21 cellular contexts compared by ENCODE assay signal in the genomic region with DNA sequence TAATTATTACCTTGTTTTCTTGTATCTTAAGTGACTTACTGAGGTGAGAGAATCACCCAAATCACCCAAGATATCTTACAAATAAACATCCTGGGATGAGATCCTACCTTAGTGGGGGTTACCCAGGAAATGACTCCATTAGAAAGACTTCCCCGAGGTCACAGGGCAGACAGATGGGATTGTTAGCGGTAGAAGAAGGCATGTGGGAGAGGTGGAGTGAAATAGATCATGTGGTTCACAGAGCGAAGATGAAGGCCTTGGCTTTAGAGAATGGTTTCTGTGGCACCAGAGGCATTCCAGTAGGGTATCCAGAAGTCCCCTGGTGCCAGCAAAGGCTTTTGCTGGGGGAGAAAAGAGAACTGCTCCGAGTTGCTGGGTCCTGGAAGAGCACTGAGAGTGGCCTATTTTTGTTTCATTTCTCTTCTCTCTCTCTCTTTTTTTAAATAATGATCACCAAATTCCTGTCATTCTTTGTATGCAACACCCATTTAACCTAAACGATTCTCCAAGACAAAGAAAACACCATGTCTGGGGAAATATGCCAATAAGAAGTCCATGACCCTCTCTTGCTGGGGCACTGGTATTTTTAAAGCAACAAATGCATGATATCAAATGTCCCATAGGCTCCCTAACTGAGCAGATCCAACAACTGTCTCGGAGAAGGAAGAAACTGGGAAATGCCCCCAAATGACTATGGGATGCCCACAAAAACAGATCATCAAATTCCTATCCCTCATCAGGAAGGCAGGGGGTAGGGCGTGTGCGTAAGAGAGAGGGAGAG.
A peak's percentile ranks its signal among the peaks of the same experiment; 100 is the strongest.
DNase-seq lines count a peak whose midpoint lies in the region; ATAC-seq and TF ChIP-seq lines count a peak whose summit lies in the region.
"Had no signal": no experiment of that assay in that cellular context is flagged by ENCODE, and none has a peak within 500 bp of the region (broad histone marks: within the 10 kb centered on the region; RNA-seq: fewer than 3 reads in every experiment).

No MANE protein-coding gene starts in this region.

- no peaks in the 10 kb centered on the region for H3K9me3 ChIP-seq in SK-N-SH
- peaks cover 4% of the 10 kb centered on the region for H3K9me3 ChIP-seq in adipocyte (ENCODE audit: control insufficient read depth, low read length)
- H3K9me3 ChIP-seq in aorta (ENCODE audit: control insufficient read depth, low read length): no peaks in the 10 kb centered on the region
- no peaks in the 10 kb centered on the region for H3K9me3 ChIP-seq in tibial artery
- H3K9me3 ChIP-seq: Caco-2, heart left ventricle, left ventricle myocardium inferior, sigmoid colon had no signal

- H3K4me1 ChIP-seq in SK-N-SH (ENCODE audit: control insufficient read depth in 1 of 2, insufficient read depth in 2 of 2, low read depth in 1 of 2, low read length in 1 of 2) (peaks cover 6 to 18% of the 10 kb centered on the region in 2 experiments; a peak in 3 of 4 replicates), adipocyte (ENCODE audit: control insufficient read depth, insufficient read depth, low read length) (no peaks in the 10 kb centered on the region), aorta (ENCODE audit: control insufficient read depth in 1 of 2, insufficient read depth in 2 of 2, low read length in 2 of 2) (no peaks in the 10 kb centered on the region), tibial artery (peaks cover 0 to 16% (median 10%) of the 10 kb centered on the region in 4 donors)
- H3K4me1 ChIP-seq: Caco-2, heart left ventricle, left ventricle myocardium inferior, sigmoid colon had no signal

- CTCF ChIA-PET in SK-N-SH (lab: Yijun Ruan, JAX): no interaction called here

- intact Hi-C loops in aorta (cut with DNase I) (no loop called here), tibial artery (cut with DNase I; ENCODE audit: low total_unique reads) (no loop called here)

- ATAC-seq in SK-N-SH treated with all-trans-retinoic acid at 6 μM for 48 hours: no peak; the same call in 1 of the 3 replicates
- ATAC-seq in aorta (ENCODE audit: low FRiP score): no peak
- ATAC-seq: activated CD8-positive, alpha-beta memory T cell treated with anti-CD3 and anti-CD28 coated beads, Interleukin-2, amount 10 ng/mL, durations not matched to agents 7 days and 5 days; heart left ventricle; stimulated activated effector memory CD8-positive, alpha-beta T cell treated with anti-CD3 and anti-CD28 coated beads, Interleukin-12 subunit alpha, Interleukin-12 subunit beta, amount 100 ng/mL, for 72 hours had no signal

- no peak for DNase-seq in SK-N-SH
- DNase-seq in adipocyte (ENCODE audit: low read depth): peak; percentile 69
- no peak for DNase-seq in glutamatergic neuron
- no peak for DNase-seq in aorta
- DNase-seq in NCI-H82 (lab: John Stamatoyannopoulos, UW): no peak
- DNase-seq in tibial artery: no peak
- DNase-seq in NCI-H446 (lab: John Stamatoyannopoulos, UW): no peak
- DNase-seq: activated CD8-positive, alpha-beta memory T cell treated with anti-CD3 and anti-CD28 coated beads, Interleukin-2, amount 10 ng/mL, durations not matched to agents 7 days and 5 days; activated naive CD4-positive, alpha-beta T cell treated with anti-CD3 and anti-CD28 coated beads for 36 hours; Caco-2; heart left ventricle; left ventricle myocardium inferior; NCI-H1092; sigmoid colon; stimulated activated CD4-positive, alpha-beta T cell treated with anti-CD3 and anti-CD28 coated beads, Interleukin-4, amount 100 ng/mL, for 4 hours had no signal

- H3K79me2 ChIP-seq in SK-N-SH (ENCODE audit: insufficient read depth): no peaks in the 10 kb centered on the region

- no peaks in the 10 kb centered on the region for H3K27me3 Mint-ChIP-seq in glutamatergic neuron (ENCODE audit: unreplicated experiment)
- H3K27me3 Mint-ChIP-seq: activated CD8-positive, alpha-beta memory T cell treated with anti-CD3 and anti-CD28 coated beads, Interleukin-2, amount 10 ng/mL, durations not matched to agents 7 days and 5 days; central memory CD8-positive, alpha-beta T cell had no signal

- peak overlapping the region; percentile 1 for H3K27ac Mint-ChIP-seq in glutamatergic neuron (ENCODE audit: unreplicated experiment)
- H3K27ac Mint-ChIP-seq: activated CD8-positive, alpha-beta memory T cell treated with anti-CD3 and anti-CD28 coated beads, Interleukin-2, amount 10 ng/mL, durations not matched to agents 7 days and 5 days; activated naive CD4-positive, alpha-beta T cell treated with anti-CD3 and anti-CD28 coated beads for 36 hours; natural killer cell treated with Interleukin-12 subunit alpha and Interleukin-12 subunit beta and Interleukin-15 and Interleukin-18, amount 100 ng/mL, for 72 hours; stimulated activated effector memory CD8-positive, alpha-beta T cell treated with anti-CD3 and anti-CD28 coated beads, Interleukin-12 subunit alpha, Interleukin-12 subunit beta, amount 100 ng/mL, for 72 hours had no signal

- H3K36me3 ChIP-seq in SK-N-SH (replicated peaks in 1 of 2; ENCODE audit: control insufficient read depth in 1 of 2, insufficient read depth in 2 of 2, low read length in 1 of 2) (no peaks in the 10 kb centered on the region), adipocyte (ENCODE audit: control insufficient read depth, insufficient read depth, low read length, severe bottlenecking) (no peaks in the 10 kb centered on the region), aorta (ENCODE audit: control insufficient read depth in 1 of 2, insufficient read depth in 2 of 2, low read length in 1 of 2) (no peaks in the 10 kb centered on the region), tibial artery (no peaks in the 10 kb centered on the region)
- H3K36me3 ChIP-seq: heart left ventricle, left ventricle myocardium inferior, sigmoid colon had no signal

- H2AFZ ChIP-seq in SK-N-SH (ENCODE audit: low read depth): 0 out of 2 replicates have a peak overlapping the region, but pooled peaks have one; percentile 4

- POLR2A ChIA-PET in SK-N-SH (lab: Yijun Ruan, JAX): no interaction called here

- peaks cover 13% of the 10 kb centered on the region for H3K4me1 Mint-ChIP-seq in glutamatergic neuron (ENCODE audit: low read depth, unreplicated experiment)
- H3K4me1 Mint-ChIP-seq: activated CD8-positive, alpha-beta memory T cell treated with anti-CD3 and anti-CD28 coated beads, Interleukin-2, amount 10 ng/mL, durations not matched to agents 7 days and 5 days; central memory CD8-positive, alpha-beta T cell; stimulated activated effector memory CD8-positive, alpha-beta T cell treated with anti-CD3 and anti-CD28 coated beads, Interleukin-12 subunit alpha, Interleukin-12 subunit beta, amount 100 ng/mL, for 72 hours had no signal

- no peaks in the 10 kb centered on the region for H3K27me3 ChIP-seq in SK-N-SH (ENCODE audit: insufficient read depth)
- no peaks in the 10 kb centered on the region for H3K27me3 ChIP-seq in adipocyte (replicated peaks; ENCODE audit: control insufficient read depth, insufficient read depth, low read length)
- no peaks in the 10 kb centered on the region for H3K27me3 ChIP-seq in aorta (ENCODE audit: control insufficient read depth in 1 of 2, insufficient read depth in 2 of 2, low read length in 1 of 2)
- H3K27me3 ChIP-seq in tibial artery: no peaks in the 10 kb centered on the region
- H3K27me3 ChIP-seq: heart left ventricle, sigmoid colon had no signal

- H3K9me2 ChIP-seq in SK-N-SH: no peaks in the 10 kb centered on the region

- peak overlapping the region; percentile 16 for H3K4me3 Mint-ChIP-seq in glutamatergic neuron (ENCODE audit: unreplicated experiment)
- H3K4me3 Mint-ChIP-seq: activated CD8-positive, alpha-beta memory T cell treated with anti-CD3 and anti-CD28 coated beads, Interleukin-2, amount 10 ng/mL, durations not matched to agents 7 days and 5 days; activated naive CD4-positive, alpha-beta T cell treated with anti-CD3 and anti-CD28 coated beads for 36 hours; central memory CD8-positive, alpha-beta T cell; natural killer cell treated with Interleukin-12 subunit alpha and Interleukin-12 subunit beta and Interleukin-15 and Interleukin-18, amount 100 ng/mL, for 72 hours; stimulated activated effector memory CD8-positive, alpha-beta T cell treated with anti-CD3 and anti-CD28 coated beads, Interleukin-12 subunit alpha, Interleukin-12 subunit beta, amount 100 ng/mL, for 72 hours had no signal

- H3F3A ChIP-seq in SK-N-SH (replicated peaks; ENCODE audit: insufficient read depth): no peaks in the 10 kb centered on the region

- H3K36me3 Mint-ChIP-seq in glutamatergic neuron (ENCODE audit: unreplicated experiment): no peaks in the 10 kb centered on the region
- H3K36me3 Mint-ChIP-seq: activated CD8-positive, alpha-beta memory T cell treated with anti-CD3 and anti-CD28 coated beads, Interleukin-2, amount 10 ng/mL, durations not matched to agents 7 days and 5 days; natural killer cell treated with Interleukin-12 subunit alpha and Interleukin-12 subunit beta and Interleukin-15 and Interleukin-18, amount 100 ng/mL, for 72 hours; stimulated activated effector memory CD8-positive, alpha-beta T cell treated with anti-CD3 and anti-CD28 coated beads, Interleukin-12 subunit alpha, Interleukin-12 subunit beta, amount 100 ng/mL, for 72 hours had no signal

- no peak for TF ChIP-seq CTCF in SK-N-SH (IDR thresholded peaks at IDR 0.05)
- TF ChIP-seq CTCF in glutamatergic neuron (IDR thresholded peaks at IDR 0.05; ENCODE audit: partially characterized antibody, unreplicated experiment): no peak
- TF ChIP-seq CTCF in tibial artery (IDR thresholded peaks at IDR 0.05): no peak

- H3K27ac ChIP-seq in SK-N-SH (ENCODE audit: low read depth in 2 of 2, low read length in 1 of 2) (peak overlapping the region in 1 of 2 experiments; percentile 15; a peak in 1 of 4 replicates), aorta (ENCODE audit: low read depth in 1 of 2, low read length in 2 of 2) (no peak overlapping the region), tibial artery (peak overlapping the region in 1 of 2 donors; percentile 29)
- H3K27ac ChIP-seq: 22Rv1, heart left ventricle, left ventricle myocardium inferior, sigmoid colon, VCaP had no signal

- H4K20me1 ChIP-seq in SK-N-SH (ENCODE audit: insufficient read depth): no peaks in the 10 kb centered on the region

- H3K4me2 ChIP-seq in SK-N-SH: peak overlapping the region; percentile 52

- H3K9ac ChIP-seq in SK-N-SH (no peak overlapping the region), adipocyte (ENCODE audit: low read length) (no peak overlapping the region)

- H3K9me3 Mint-ChIP-seq in glutamatergic neuron (ENCODE audit: unreplicated experiment): no peaks in the 10 kb centered on the region
- H3K9me3 Mint-ChIP-seq: activated naive CD4-positive, alpha-beta T cell treated with anti-CD3 and anti-CD28 coated beads for 36 hours; natural killer cell treated with Interleukin-12 subunit alpha and Interleukin-12 subunit beta and Interleukin-15 and Interleukin-18, amount 100 ng/mL, for 72 hours had no signal

- 74% methylated on average over 8 of the region's 8 CpGs for WGBS in SK-N-SH (ENCODE audit: low lambda C conversion rate)
- WGBS in aorta, 2 donors: 66 to 72% methylated on average over 8 of the region's 8 CpGs

- no peak for TF ChIP-seq EP300 in SK-N-SH (IDR thresholded peaks at IDR 0.05; ENCODE audit: borderline replicate concordance in 1 of 2, low read depth in 1 of 2, low read length in 1 of 2)

- TF ChIP-seq RAD21 in SK-N-SH (IDR thresholded peaks at IDR 0.05; ENCODE audit: low read length): no peak

- H3K4me3 ChIP-seq in SK-N-SH (ENCODE audit: low read depth in 2 of 2, low read length in 1 of 2) (no peak overlapping the region), adipocyte (ENCODE audit: low read length) (no peak overlapping the region), aorta (ENCODE audit: low read length in 2 of 2) (no peak overlapping the region), tibial artery (no peak overlapping the region)
- H3K4me3 ChIP-seq: heart left ventricle, left ventricle myocardium inferior, sigmoid colon had no signal
